In genomic region chrX:107713205-107714195, GRCh38 we compare ENCODE assay signal across 10 cellular contexts.
DNase-seq lines count a peak whose midpoint lies in the region; ATAC-seq, FAIRE-seq and TF ChIP-seq lines count a peak whose summit lies in the region.
"Had no signal": no experiment of that assay in that cellular context is flagged by ENCODE, and none has a peak within 500 bp of the region (broad histone marks: within the 10 kb centered on the region; RNA-seq: fewer than 3 reads in every experiment).

No MANE protein-coding gene starts in this region.

- H3K27me3 Mint-ChIP-seq in natural killer cell (ENCODE audit: low read depth in 2 of 2) (no peaks in the 10 kb centered on the region), type B pancreatic cell (no peaks in the 10 kb centered on the region)

- intact Hi-C loops in natural killer cell (cut with micrococcal nuclease), result loop anchor here (5.0 kb wide), 2 partner anchors 64 to 261 kb away; partner anchors contain the start of genes NCBP2L and TSC22D3

- H3K4me1 ChIP-seq in ACC112 (ENCODE audit: control insufficient read depth, insufficient read depth, low read length, unreplicated experiment), result peaks cover 58% of the 10 kb centered on the region

- peaks cover 30% of the 10 kb centered on the region for H3K79me2 ChIP-seq in ACC112 (ENCODE audit: control insufficient read depth, insufficient read depth, low read length, unreplicated experiment)

- DNase-seq in LHCN-M2 (ENCODE audit: low read depth) (peak; percentile 43), natural killer cell (no peak), type B pancreatic cell (ENCODE audit: extremely low spot score, unreplicated experiment) (no peak), urothelium cell line (ENCODE audit: low spot score) (no peak)
- DNase-seq in effector CD4-positive, alpha-beta T cell, result peak; percentile 13
- DNase-seq: DMS53, mesendoderm had no signal

- ATAC-seq in natural killer cell, result no peak
- ATAC-seq in HG02763 (IDR thresholded peaks at IDR 0.05; ENCODE audit: unreplicated experiment), result no peak
- no peak for ATAC-seq in HG03520 (IDR thresholded peaks at IDR 0.05; ENCODE audit: unreplicated experiment)

- no peaks in the 10 kb centered on the region for H3K9me3 Mint-ChIP-seq in natural killer cell
- no peaks in the 10 kb centered on the region for H3K9me3 Mint-ChIP-seq in type B pancreatic cell

- peaks cover 12% of the 10 kb centered on the region; the same call in 1 of the 2 replicates for H3K36me3 ChIP-seq in ACC112 (ENCODE audit: insufficient read depth, low read length)

- H2AFZ ChIP-seq in ACC112 (ENCODE audit: low read length, unreplicated experiment), result no peak overlapping the region

- H3K4me3 Mint-ChIP-seq in natural killer cell (peak overlapping the region; percentile 55), type B pancreatic cell (no peak overlapping the region)

- H3K36me3 Mint-ChIP-seq in natural killer cell (no peaks in the 10 kb centered on the region), type B pancreatic cell (peaks cover 6% of the 10 kb centered on the region)

- H3K27ac Mint-ChIP-seq in natural killer cell (peak overlapping the region; percentile 99), type B pancreatic cell (no peak overlapping the region)

- FAIRE-seq in urothelium cell line (lab: Jason Lieb, UNC), result no peak

- H3K27ac ChIP-seq in ACC112 (ENCODE audit: low read depth, low read length), result peak overlapping the region; percentile 99

- H3K4me3 ChIP-seq in ACC112 (ENCODE audit: low read depth, low read length), result peak overlapping the region; percentile 94

- peaks cover 68% of the 10 kb centered on the region in 2 donors for H3K4me1 Mint-ChIP-seq in natural killer cell
- H3K4me1 Mint-ChIP-seq in type B pancreatic cell (ENCODE audit: unreplicated experiment), result peaks cover 21% of the 10 kb centered on the region

- TF ChIP-seq CTCF in natural killer cell (IDR thresholded peaks at IDR 0.05) (no peak), type B pancreatic cell (conservative IDR thresholded peaks at IDR 0.05) (no peak)

- H3K27me3 ChIP-seq in ACC112 (ENCODE audit: insufficient read depth, low read length), result no peaks in the 10 kb centered on the region

Comparison
In these comparisons a context has a peak if more than half of its experiments do, and no peak if none do; other contexts are left out.
1. DNase-seq: peak in LHCN-M2 (single experiment) and effector CD4-positive, alpha-beta T cell (single experiment); none in natural killer cell (single experiment), type B pancreatic cell (single experiment) and urothelium cell line (single experiment).